Comparison of ENCODE assay signal across 1 cellular context in genomic region chrX:55480390-55481062, GRCh38.
TF ChIP-seq lines count a peak whose summit lies in the region.

No MANE protein-coding gene starts in this region.

TF ChIP-seq in K562, 482 proteins besides CTCF, POLR2A, EP300 and RAD21 (continued from another document):
- TF ChIP-seq SUPT5H (IDR thresholded peaks at IDR 0.05) (no peak), HNRNPK (IDR thresholded peaks at IDR 0.05; ENCODE audit: low read depth, low read length, poor library complexity, severe bottlenecking) (no peak), POLR2AphosphoS5 (IDR thresholded peaks at IDR 0.05; ENCODE audit: control insufficient read depth, insufficient read depth, low read depth, low read length) (0 out of 2 replicates have a peak, but pooled peaks have one; percentile 17), THAP7 (CRISPR knock-in tag; IDR thresholded peaks at IDR 0.05) (no peak), NCOR1 (IDR thresholded peaks at IDR 0.05) (peak; percentile 55)
